8 cellular contexts compared by ENCODE assay signal in the genomic region with DNA sequence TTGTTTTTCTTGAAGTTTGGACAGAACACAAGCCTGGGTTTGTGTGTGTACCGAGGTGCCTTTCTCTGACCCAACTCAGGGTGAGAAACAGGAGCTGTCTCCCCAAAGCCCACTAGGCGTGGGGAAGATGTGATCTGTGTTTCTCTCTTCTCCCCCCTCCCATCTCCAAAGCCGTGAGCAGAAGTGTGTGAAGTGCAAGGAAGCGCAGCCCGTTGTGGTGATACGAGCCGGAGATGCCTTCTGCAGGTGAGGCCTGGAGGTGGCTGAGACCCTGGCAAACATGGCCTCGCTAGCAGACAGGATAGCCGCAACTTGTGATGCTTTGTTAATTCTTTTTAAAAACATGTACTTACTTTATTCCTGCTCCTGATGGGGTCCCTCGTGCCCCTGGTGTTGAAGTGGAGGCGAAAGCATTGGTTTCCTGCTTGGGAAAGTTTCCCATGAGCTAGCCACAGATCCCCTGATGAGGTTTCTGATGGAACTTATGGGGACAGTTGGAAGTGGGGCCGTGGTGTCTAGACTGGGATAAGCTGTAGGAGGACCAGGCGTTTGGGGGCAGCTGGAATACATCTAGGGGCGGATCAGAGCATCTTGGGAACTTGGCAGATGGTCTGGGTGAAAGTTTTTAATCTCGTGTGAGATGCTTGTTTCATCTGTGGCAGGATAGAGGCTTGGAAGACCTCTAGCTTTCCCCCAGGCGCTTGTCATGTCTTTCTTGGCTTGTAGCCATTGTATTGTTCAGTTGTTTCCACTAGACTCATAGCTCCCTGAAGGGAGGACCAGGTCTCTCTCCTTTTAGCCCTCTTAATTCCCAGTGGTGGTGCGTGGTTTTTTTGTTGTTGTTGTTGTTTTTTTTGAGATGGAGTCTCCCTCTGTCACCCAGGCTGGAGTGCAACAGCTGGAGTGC. TPM values are rescaled to one million over a fixed set of nuclear protein-coding genes. Genes with fewer than 3 reads are reported as not detected.
DNase-seq lines count a peak whose midpoint lies in the region; ATAC-seq, FAIRE-seq and TF ChIP-seq lines count a peak whose summit lies in the region.

No MANE protein-coding gene starts in this region.

- no peaks in the 10 kb centered on the region for H3K9me3 Mint-ChIP-seq in astrocyte (ENCODE audit: unreplicated experiment)

- H3K4me3 Mint-ChIP-seq in astrocyte (ENCODE audit: unreplicated experiment) = peak overlapping the region; percentile 90

- peaks cover 91% of the 10 kb centered on the region for H3K79me2 ChIP-seq in astrocyte (ENCODE audit: insufficient read depth, low read length)

- H3K9ac ChIP-seq in astrocyte (ENCODE audit: low read length) = peak overlapping the region; percentile 89

- peaks cover 54% of the 10 kb centered on the region for H3K4me1 ChIP-seq in left ventricle myocardium inferior
- H3K4me1 ChIP-seq in astrocyte (ENCODE audit: insufficient read depth, low read length) = peaks cover 23% of the 10 kb centered on the region
- H3K4me1 ChIP-seq in lower lobe of right lung = peaks cover 43% of the 10 kb centered on the region
- H3K4me1 ChIP-seq in vagina = peaks cover 38% of the 10 kb centered on the region

- peak overlapping the region; percentile 67 for H2AFZ ChIP-seq in astrocyte (ENCODE audit: low read depth, low read length)

- no peaks in the 10 kb centered on the region for H3K36me3 ChIP-seq in left ventricle myocardium inferior
- H3K36me3 ChIP-seq in astrocyte (ENCODE audit: insufficient read depth, low read length) = peaks cover 3% of the 10 kb centered on the region
- H3K36me3 ChIP-seq in lower lobe of right lung = peaks cover 5% of the 10 kb centered on the region
- no peaks in the 10 kb centered on the region for H3K36me3 ChIP-seq in vagina

- TF ChIP-seq POLR2A in vagina (IDR thresholded peaks at IDR 0.05) = no peak

- H3K4me3 ChIP-seq in left ventricle myocardium inferior (peak overlapping the region; percentile 99), astrocyte (ENCODE audit: insufficient read depth, low read depth, low read length) (peak overlapping the region; percentile 88), lower lobe of right lung (peak overlapping the region; percentile 100), vagina (peak overlapping the region; percentile 78 to 91)

- no peaks in the 10 kb centered on the region for H3K9me3 ChIP-seq in left ventricle myocardium inferior (replicated peaks)
- no peaks in the 10 kb centered on the region for H3K9me3 ChIP-seq in astrocyte (ENCODE audit: insufficient read depth, low read depth, low read length)
- H3K9me3 ChIP-seq in lower lobe of right lung = no peaks in the 10 kb centered on the region
- H3K9me3 ChIP-seq in vagina = no peaks in the 10 kb centered on the region

- H3K4me1 Mint-ChIP-seq in astrocyte (ENCODE audit: low read depth, unreplicated experiment) = peaks cover 12% of the 10 kb centered on the region

- DNase-seq in left ventricle myocardium inferior = no peak
- DNase-seq in left cardiac atrium = no peak
- no peak for DNase-seq in astrocyte (ENCODE audit: low read depth)
- no peak for DNase-seq in lower lobe of right lung
- DNase-seq in vagina (ENCODE audit: extremely low spot score in 2 of 2) = no peak
- no peak for DNase-seq in effector CD4-positive, alpha-beta T cell
- no peak for DNase-seq in NK-92 treated with Interleukin-12 subunit alpha and Interleukin-12 subunit beta, amount 100 ng/mL, for 24 hours (lab: John Stamatoyannopoulos, UW)

- peak overlapping the region; percentile 84 for H3K27ac Mint-ChIP-seq in astrocyte (ENCODE audit: unreplicated experiment)

- H3K36me3 Mint-ChIP-seq in astrocyte (ENCODE audit: low read depth, unreplicated experiment) = no peaks in the 10 kb centered on the region

- H3K27ac ChIP-seq in left ventricle myocardium inferior (replicated peaks) (peak overlapping the region; percentile 93), astrocyte (ENCODE audit: low read depth, low read length) (peak overlapping the region; percentile 50), lower lobe of right lung (peak overlapping the region; percentile 89), vagina (peak overlapping the region; percentile 78)

- no peaks in the 10 kb centered on the region for H3K27me3 ChIP-seq in left ventricle myocardium inferior (ENCODE audit: low read depth)
- H3K27me3 ChIP-seq in astrocyte (ENCODE audit: insufficient read depth, low read length) = no peaks in the 10 kb centered on the region
- no peaks in the 10 kb centered on the region for H3K27me3 ChIP-seq in lower lobe of right lung (ENCODE audit: low read depth)
- no peaks in the 10 kb centered on the region for H3K27me3 ChIP-seq in vagina

- FAIRE-seq in astrocyte (lab: Jason Lieb, UNC) = no peak

- TF ChIP-seq CTCF in left ventricle myocardium inferior (IDR thresholded peaks at IDR 0.05; ENCODE audit: borderline replicate concordance) = no peak
- TF ChIP-seq CTCF in astrocyte (IDR thresholded peaks at IDR 0.05; ENCODE audit: insufficient read depth, low read depth, low read length) = no peak
- no peak for TF ChIP-seq CTCF in lower lobe of right lung (IDR thresholded peaks at IDR 0.05)
- no peak for TF ChIP-seq CTCF in vagina (IDR thresholded peaks at IDR 0.05)

- H3K4me2 ChIP-seq in astrocyte (ENCODE audit: low read length) = peak overlapping the region; percentile 96

- ATAC-seq in left cardiac atrium = no peak
- no peak for ATAC-seq in lower lobe of right lung
- ATAC-seq in GM19328 (IDR thresholded peaks at IDR 0.05; ENCODE audit: unreplicated experiment) = no peak

- no peaks in the 10 kb centered on the region for H3K27me3 Mint-ChIP-seq in astrocyte (ENCODE audit: low read depth, unreplicated experiment)

- intact Hi-C loops in left ventricle myocardium inferior (cut with micrococcal nuclease) (no loop called here), left cardiac atrium (cut with DNase I) (no loop called here), lower lobe of right lung (cut with DNase I) (no loop called here), vagina (cut with DNase I) (no loop called here)

- H4K20me1 ChIP-seq in astrocyte (ENCODE audit: insufficient read depth, low read length) = peaks cover 68% of the 10 kb centered on the region

RNA-seq across cellular contexts. Expression of a gene that starts 0.9 kb away (rescaled TPM):
- total RNA-seq in left ventricle myocardium inferior (13.1 TPM), left cardiac atrium (10 to 100 TPM; 12.8 to 18.4 TPM), astrocyte (18.3 and 22.5 TPM in 2 replicates), lower lobe of right lung (14.5 TPM), vagina (7.9 TPM)

RNA-seq across cellular contexts. Expression of a gene that starts 1.0 kb away (rescaled TPM):
- total RNA-seq in left ventricle myocardium inferior (14.2 TPM), left cardiac atrium (10 to 100 TPM; 18.3 to 20.1 TPM), astrocyte (15.4 and 15.6 TPM in 2 replicates), lower lobe of right lung (61.9 TPM), vagina (26.5 TPM)

RNA-seq across cellular contexts. Expression of a gene that starts 20.9 kb away (rescaled TPM):
- total RNA-seq in left ventricle myocardium inferior (3.1 TPM), left cardiac atrium (1 to 10 TPM in 1 of 2 donors, under 1 TPM in 1; 0.55 to 2.7 TPM), astrocyte (0.22 and 0.48 TPM in 2 replicates), lower lobe of right lung (6.1 TPM), vagina (not detected)

RNA-seq across cellular contexts. Expression of a gene that starts 44.3 kb away (rescaled TPM):
- total RNA-seq in left ventricle myocardium inferior = 25.3 TPM
- total RNA-seq in left cardiac atrium = 10 to 100 TPM; 31.3 to 32.9 TPM
- total RNA-seq in astrocyte = 50.3 and 63.9 TPM in 2 replicates
- 71.8 TPM for total RNA-seq in lower lobe of right lung
- total RNA-seq in vagina = 33.1 TPM

RNA-seq across cellular contexts. Expression of a gene that starts 56.4 kb away (rescaled TPM):
- total RNA-seq in left ventricle myocardium inferior (42.6 TPM), left cardiac atrium (100 to 1,000 TPM in 1 of 2 donors, 10 to 100 TPM in 1; 58.9 to 131 TPM), astrocyte (236 and 284 TPM in 2 replicates), lower lobe of right lung (371 TPM), vagina (188 TPM)
